Comparison of ENCODE assay signal across 8 cellular contexts in genomic region chr22:22168190-22168940, GRCh38.
DNase-seq lines count a peak whose midpoint lies in the region; ATAC-seq and TF ChIP-seq lines count a peak whose summit lies in the region.

No MANE protein-coding gene starts in this region.

- POLR2A ChIA-PET in CD4-positive, alpha-beta T cell (lab: Charles Lee), result no interaction called here

- no peaks in the 10 kb centered on the region for H3K36me3 Mint-ChIP-seq in CD4-positive, alpha-beta T cell (ENCODE audit: low read depth)

- no peak overlapping the region for H3K9ac ChIP-seq in subcutaneous abdominal adipose tissue (ENCODE audit: low read length in 5 of 5)

- peak overlapping the region; percentile 72 for H3K4me3 Mint-ChIP-seq in CD4-positive, alpha-beta T cell

- TF ChIP-seq CTCF in CD4-positive, alpha-beta T cell (IDR thresholded peaks at IDR 0.05), result no peak

- H3K4me1 ChIP-seq in subcutaneous abdominal adipose tissue (ENCODE audit: control insufficient read depth in 5 of 5, insufficient read depth in 5 of 5, low read length in 5 of 5), result peaks cover 0 to 6% (median 0%) of the 10 kb centered on the region in 5 donors

- H3K9me3 ChIP-seq in CD4-positive, alpha-beta T cell (ENCODE audit: control insufficient read depth, low read length), result no peaks in the 10 kb centered on the region
- H3K9me3 ChIP-seq in subcutaneous abdominal adipose tissue (ENCODE audit: control insufficient read depth in 5 of 5, low read length in 5 of 5), result no peaks in the 10 kb centered on the region

- intact Hi-C loops in CD4-positive, alpha-beta T cell (cut with DNase I, micrococcal nuclease), result no loop called here

- peak in 1 of 10 experiments; percentile 8 for DNase-seq in CD4-positive, alpha-beta T cell
- DNase-seq in RKO (ENCODE audit: low spot score) (peak; percentile 56), fibroblast of peridontal ligament (ENCODE audit: extremely low read depth) (peak; percentile 49)

- CTCF ChIA-PET in CD4-positive, alpha-beta T cell (lab: Charles Lee), result no interaction called here

- H3K27ac ChIP-seq in CD4-positive, alpha-beta T cell (ENCODE audit: low read depth, low read length), result peak overlapping the region; percentile 13
- no peak overlapping the region for H3K27ac ChIP-seq in subcutaneous abdominal adipose tissue (ENCODE audit: low read depth, low read length)

- H3K4me3 ChIP-seq in subcutaneous abdominal adipose tissue (ENCODE audit: low read depth in 1 of 5, low read length in 5 of 5), result peak overlapping the region in 3 of 5 donors; percentile 18 to 39 (median 19)

- peak; percentile 57 for TF ChIP-seq POLR2A in GM19099 (IDR thresholded peaks at IDR 0.05; ENCODE audit: extremely low read depth, insufficient read length, low read depth)

- no peaks in the 10 kb centered on the region for H3K27me3 ChIP-seq in CD4-positive, alpha-beta T cell (ENCODE audit: control insufficient read depth, insufficient read depth, low read length)
- peaks cover 2 to 27% (median 15%) of the 10 kb centered on the region in 5 donors for H3K27me3 ChIP-seq in subcutaneous abdominal adipose tissue (ENCODE audit: control insufficient read depth in 5 of 5, insufficient read depth in 4 of 5, low read length in 5 of 5)

- H3K36me3 ChIP-seq in subcutaneous abdominal adipose tissue (ENCODE audit: control insufficient read depth in 5 of 5, insufficient read depth in 5 of 5, low read length in 5 of 5), result no peaks in the 10 kb centered on the region

- no peaks in the 10 kb centered on the region for H3K9me3 Mint-ChIP-seq in CD4-positive, alpha-beta T cell

- peaks cover 4% of the 10 kb centered on the region for H3K27me3 Mint-ChIP-seq in CD4-positive, alpha-beta T cell

- peak overlapping the region; percentile 81 for H3K27ac Mint-ChIP-seq in CD4-positive, alpha-beta T cell

- peaks cover 26% of the 10 kb centered on the region for H3K4me1 Mint-ChIP-seq in CD4-positive, alpha-beta T cell (ENCODE audit: low read depth)

- ATAC-seq in CD4-positive, alpha-beta T cell (ENCODE audit: poor library complexity), result no peak
- ATAC-seq in HG03571 (IDR thresholded peaks at IDR 0.05; ENCODE audit: unreplicated experiment), result peak; percentile 40
- no peak for ATAC-seq in HG03442 (IDR thresholded peaks at IDR 0.05; ENCODE audit: unreplicated experiment)
- no peak for ATAC-seq in HG02884 (IDR thresholded peaks at IDR 0.05; ENCODE audit: unreplicated experiment)
